31 cellular contexts compared by ENCODE assay signal in the genomic region with DNA sequence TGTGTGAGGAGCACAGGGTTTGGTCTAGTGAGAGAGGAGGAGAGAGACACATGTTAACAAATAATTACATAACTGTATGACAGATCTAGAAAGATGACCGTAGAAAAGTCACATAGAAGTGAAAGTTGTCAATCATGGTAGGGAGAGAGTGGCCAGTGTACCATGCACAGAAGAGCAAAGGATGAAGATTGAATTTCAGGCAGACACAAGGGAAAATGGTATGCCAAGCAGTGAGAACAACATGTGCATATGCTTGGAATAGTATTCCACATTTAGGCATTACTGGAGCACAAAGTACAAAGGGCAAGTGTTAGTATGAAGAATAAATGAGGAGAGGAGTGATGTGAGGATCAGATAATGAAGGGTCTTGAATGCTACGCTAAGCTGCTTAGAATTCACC. TPM values are rescaled to one million over a fixed set of nuclear protein-coding genes. Genes with fewer than 3 reads are reported as not detected.
DNase-seq lines count a peak whose midpoint lies in the region; ATAC-seq, FAIRE-seq and TF ChIP-seq lines count a peak whose summit lies in the region.
"Had no signal": no experiment of that assay in that cellular context is flagged by ENCODE, and none has a peak within 500 bp of the region (broad histone marks: within the 10 kb centered on the region; RNA-seq: fewer than 3 reads in every experiment).

No MANE protein-coding gene starts in this region.

- no peak overlapping the region for H3K27ac ChIP-seq in psoas muscle
- H3K27ac ChIP-seq: 22Rv1, A549, BLaER1 had no signal

- no peaks in the 10 kb centered on the region for H3K27me3 ChIP-seq in psoas muscle (ENCODE audit: insufficient read depth in 3 of 3, low read length in 2 of 3)
- H3K27me3 ChIP-seq: BLaER1 had no signal

- no peak overlapping the region for H3K27ac Mint-ChIP-seq in stimulated activated naive B cell treated with anti-CD40 and anti-IgM and Interleukin-4, amounts not matched to agents 10 μg/mL and 1 μg/mL and 100 μg/mL, for 72 hours
- H3K27ac Mint-ChIP-seq: CD14-positive monocyte; CD4-positive, alpha-beta memory T cell; CD4-positive, CD25-positive, alpha-beta regulatory T cell; CD8-positive, alpha-beta memory T cell had no signal

- no peaks in the 10 kb centered on the region for H3K4me1 ChIP-seq in psoas muscle
- H3K4me1 ChIP-seq: A549, BE2C, BLaER1 had no signal

- DNase-seq in NCI-H2171 treated with DMSO at 0.1 percent for 48 hours (lab: John Stamatoyannopoulos, UW): peak; percentile 34
- DNase-seq in NCI-H2171 (lab: John Stamatoyannopoulos, UW): no peak
- DNase-seq in left kidney (ENCODE audit: low read depth, low spot score): peak; percentile 27
- no peak for DNase-seq in psoas muscle
- no peak for DNase-seq in urothelium cell line (ENCODE audit: low spot score)
- no peak for DNase-seq in NCI-H82 (lab: John Stamatoyannopoulos, UW)
- DNase-seq in stimulated activated naive B cell treated with anti-CD40 and anti-IgM and Interleukin-4, amounts not matched to agents 10 μg/mL and 1 μg/mL and 100 μg/mL, for 72 hours: no peak
- no peak for DNase-seq in NCI-H82 treated with DMSO at 0.1 percent for 48 hours (lab: John Stamatoyannopoulos, UW; ENCODE audit: unreplicated experiment)
- DNase-seq: BE2C; C1 segment of cervical spinal cord; CD4-positive, alpha-beta memory T cell; CD4-positive, CD25-positive, alpha-beta regulatory T cell; CD8-positive, alpha-beta memory T cell; COR-L47; DMS 273 treated with DMSO at 0.1 percent for 48 hours; DMS153; DMS53; DMS79; DND-41; EL; GDM1 had no signal

- intact Hi-C loops in psoas muscle (cut with DNase I): no loop called here

- no peaks in the 10 kb centered on the region for H3K9me3 ChIP-seq in psoas muscle
- H3K9me3 ChIP-seq: A549, BE2C, BLaER1 had no signal

- peaks cover 0 to 8% of the 10 kb centered on the region in 2 donors for H3K27me3 Mint-ChIP-seq in stimulated activated naive B cell treated with anti-CD40 and anti-IgM and Interleukin-4, amounts not matched to agents 10 μg/mL and 1 μg/mL and 100 μg/mL, for 72 hours

- H3K4me3 Mint-ChIP-seq in stimulated activated naive B cell treated with anti-CD40 and anti-IgM and Interleukin-4, amounts not matched to agents 10 μg/mL and 1 μg/mL and 100 μg/mL, for 72 hours: no peak overlapping the region
- H3K4me3 Mint-ChIP-seq: CD14-positive monocyte; CD4-positive, alpha-beta memory T cell; CD4-positive, CD25-positive, alpha-beta regulatory T cell; CD8-positive, alpha-beta memory T cell had no signal

- peak; percentile 74 for FAIRE-seq in urothelium cell line (lab: Jason Lieb, UNC)
- FAIRE-seq: A549, GM12878, GM12892, GM18507 had no signal

- peak in 3 of 4 donors; percentile 27 to 72 (median 68) for ATAC-seq in psoas muscle
- ATAC-seq in stimulated activated naive B cell treated with anti-CD40 and anti-IgM and Interleukin-4, amounts not matched to agents 10 μg/mL and 1 μg/mL and 100 μg/mL, for 72 hours (replicated peaks): no peak
- ATAC-seq: A549, GM12878 had no signal

- peaks cover 0 to 4% of the 10 kb centered on the region in 2 donors for H3K9me3 Mint-ChIP-seq in stimulated activated naive B cell treated with anti-CD40 and anti-IgM and Interleukin-4, amounts not matched to agents 10 μg/mL and 1 μg/mL and 100 μg/mL, for 72 hours

- H3K4me1 Mint-ChIP-seq in stimulated activated naive B cell treated with anti-CD40 and anti-IgM and Interleukin-4, amounts not matched to agents 10 μg/mL and 1 μg/mL and 100 μg/mL, for 72 hours: no peaks in the 10 kb centered on the region
- H3K4me1 Mint-ChIP-seq: CD14-positive monocyte; CD4-positive, alpha-beta memory T cell; CD4-positive, CD25-positive, alpha-beta regulatory T cell; CD8-positive, alpha-beta memory T cell had no signal

- H3K36me3 Mint-ChIP-seq in stimulated activated naive B cell treated with anti-CD40 and anti-IgM and Interleukin-4, amounts not matched to agents 10 μg/mL and 1 μg/mL and 100 μg/mL, for 72 hours: no peaks in the 10 kb centered on the region
- H3K36me3 Mint-ChIP-seq: CD14-positive monocyte; CD4-positive, alpha-beta memory T cell; CD4-positive, CD25-positive, alpha-beta regulatory T cell; CD8-positive, alpha-beta memory T cell had no signal

- WGBS in psoas muscle, 3 donors: 27 to 57% (median 47%) methylated on average over 2 of the region's 2 CpGs

- no peaks in the 10 kb centered on the region for H3K36me3 ChIP-seq in psoas muscle (ENCODE audit: insufficient read depth in 1 of 2, low read depth in 1 of 2)
- H3K36me3 ChIP-seq: BE2C, BLaER1 had no signal

- no peak for TF ChIP-seq CTCF in psoas muscle (IDR thresholded peaks at IDR 0.05)

- no peak overlapping the region for H3K4me3 ChIP-seq in psoas muscle
- H3K4me3 ChIP-seq: A549, BLaER1, GM12878 had no signal

RNA-seq across cellular contexts. Expression of a gene that starts 20.3 kb away (rescaled TPM):
- under 1 TPM in 1 of 4 donors, not detected in 3; 0.04 TPM for total RNA-seq in psoas muscle
- polyA plus RNA-seq in psoas muscle: under 1 TPM in 1 of 3 donors, not detected in 2; 0.01 TPM
- total RNA-seq: A172; CD8-positive, alpha-beta memory T cell; Daoy; G401; GM12878 had no signal
- polyA plus RNA-seq: A549 had no signal

Comparison
In these comparisons a context has a peak if more than half of its experiments do, and no peak if none do; other contexts are left out.
1. DNase-seq: peak in NCI-H2171 treated with DMSO at 0.1 percent for 48 hours (single experiment) and left kidney (single experiment); none in NCI-H2171 (single experiment), psoas muscle (0 of 2), urothelium cell line (single experiment), NCI-H82 (single experiment), stimulated activated naive B cell treated with anti-CD40 and anti-IgM and Interleukin-4, amounts not matched to agents 10 μg/mL and 1 μg/mL and 100 μg/mL, for 72 hours (single experiment) and NCI-H82 treated with DMSO at 0.1 percent for 48 hours (single experiment).
2. ATAC-seq: peak in psoas muscle (3 of 4); none in stimulated activated naive B cell treated with anti-CD40 and anti-IgM and Interleukin-4, amounts not matched to agents 10 μg/mL and 1 μg/mL and 100 μg/mL, for 72 hours (0 of 2).